9 cellular contexts compared by ENCODE assay signal in the genomic region with DNA sequence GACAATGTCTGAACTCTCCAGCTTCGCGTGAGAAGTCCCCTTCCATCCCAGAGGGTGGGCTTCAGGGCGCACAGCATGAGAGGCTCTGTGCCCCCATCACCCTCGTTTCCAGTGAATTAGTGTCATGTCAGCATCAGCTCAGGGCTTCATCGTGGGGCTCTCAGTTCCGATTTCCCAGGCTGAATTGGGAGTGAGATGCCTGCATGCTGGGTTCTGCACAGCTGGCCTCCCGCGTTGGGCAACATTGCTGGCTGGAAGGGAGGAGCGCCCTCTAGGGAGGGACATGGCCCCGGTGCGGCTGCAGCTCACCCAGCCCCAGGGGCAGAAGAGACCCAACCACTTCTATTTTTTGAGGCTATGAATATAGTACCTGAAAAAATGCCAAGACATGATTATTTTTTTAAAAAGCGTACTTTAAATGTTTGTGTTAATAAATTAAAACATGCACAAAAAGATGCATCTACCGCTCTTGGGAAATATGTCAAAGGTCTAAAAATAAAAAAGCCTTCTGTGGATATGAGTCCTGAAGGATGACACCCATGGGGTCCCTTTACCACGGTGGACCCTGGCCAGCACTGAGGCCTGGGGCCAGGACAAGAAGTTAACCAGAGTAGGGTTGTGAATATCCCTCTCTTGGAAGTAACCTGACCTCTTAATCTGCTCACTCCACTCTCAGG. TPM values are rescaled to one million over a fixed set of nuclear protein-coding genes. Genes with fewer than 3 reads are reported as not detected.
A peak's percentile ranks its signal among the peaks of the same experiment; 100 is the strongest.
DNase-seq lines count a peak whose midpoint lies in the region; ATAC-seq and TF ChIP-seq lines count a peak whose summit lies in the region.
"Had no signal": no experiment of that assay in that cellular context is flagged by ENCODE, and none has a peak within 500 bp of the region (broad histone marks: within the 10 kb centered on the region; RNA-seq: fewer than 3 reads in every experiment).

No MANE protein-coding gene starts in this region.

- peaks cover 0 to 20% (median 3%) of the 10 kb centered on the region in 3 donors for H3K4me1 ChIP-seq in esophagus squamous epithelium
- H3K4me1 ChIP-seq: uterus had no signal

- no peak overlapping the region for H3K4me3 Mint-ChIP-seq in nephron

- H3K27ac ChIP-seq in esophagus squamous epithelium: no peak overlapping the region
- H3K27ac ChIP-seq: uterus had no signal

- WGBS in esophagus squamous epithelium, 2 donors: 16 to 33% methylated on average over 10 of the region's 14 CpGs

- peak; percentile 32 to 75 (median 58) for TF ChIP-seq CTCF in esophagus squamous epithelium (IDR thresholded peaks at IDR 0.05)
- peak; percentile 46 to 61 (median 55) for TF ChIP-seq CTCF in nephron (IDR thresholded peaks at IDR 0.05; ENCODE audit: unreplicated experiment in 3 of 3)

- peak; percentile 80 for DNase-seq in CD1c-positive myeloid dendritic cell (ENCODE audit: extremely low spot score)
- peak; percentile 61 for DNase-seq in NOMO-1 treated with dmso at 0.1 percent for 144 hours (lab: John Stamatoyannopoulos, UW; ENCODE audit: unreplicated experiment)
- peak; percentile 21 for DNase-seq in activated CD8-positive, alpha-beta memory T cell treated with anti-CD3 and anti-CD28 coated beads, Interleukin-2, amount 50 U/mL, for 24 hours (ENCODE audit: extremely low read depth)
- DNase-seq in esophagus squamous epithelium (lab: John Stamatoyannopoulos, UW): no peak
- DNase-seq in stromal cell of bone marrow (ENCODE audit: low read depth): peak; percentile 4
- no peak for DNase-seq in NCI-H2081 treated with DMSO at 0.1 percent for 48 hours (lab: John Stamatoyannopoulos, UW)

- ATAC-seq in GM21717 (IDR thresholded peaks at IDR 0.05; ENCODE audit: unreplicated experiment): peak; percentile 59

- peaks cover 34% of the 10 kb centered on the region for H3K27me3 Mint-ChIP-seq in nephron (ENCODE audit: low read depth)

- TF ChIP-seq POLR2A in esophagus squamous epithelium (IDR thresholded peaks at IDR 0.05): no peak

- no peaks in the 10 kb centered on the region for H3K36me3 Mint-ChIP-seq in nephron (ENCODE audit: low read depth)

- H3K9me3 ChIP-seq in esophagus squamous epithelium: no peaks in the 10 kb centered on the region
- H3K9me3 ChIP-seq: uterus had no signal

- H3K9me3 Mint-ChIP-seq in nephron: no peaks in the 10 kb centered on the region

- no peak overlapping the region for H3K27ac Mint-ChIP-seq in nephron

- peaks cover 0 to 38% (median 0%) of the 10 kb centered on the region in 4 donors for H3K27me3 ChIP-seq in esophagus squamous epithelium
- H3K27me3 ChIP-seq: uterus had no signal

- no peaks in the 10 kb centered on the region for H3K36me3 ChIP-seq in esophagus squamous epithelium
- H3K36me3 ChIP-seq: uterus had no signal

- H3K4me3 ChIP-seq in esophagus squamous epithelium: no peak overlapping the region
- H3K4me3 ChIP-seq: uterus had no signal

- H3K4me1 Mint-ChIP-seq in nephron: no peaks in the 10 kb centered on the region

- intact Hi-C loops in esophagus squamous epithelium (cut with DNase I): no loop called here

RNA-seq across cellular contexts. Expression of gene ITGAD, which starts 10.5 kb away (rescaled TPM):
- total RNA-seq in esophagus squamous epithelium: under 1 TPM in 1 of 4 donors, not detected in 3; 0.19 TPM

RNA-seq across cellular contexts. Expression of gene ITGAX, which starts 27.6 kb away (rescaled TPM):
- 1 to 10 TPM in 2 of 4 donors, under 1 TPM in 2; 0.82 to 4.5 (median 1.8) TPM for total RNA-seq in esophagus squamous epithelium

RNA-seq across cellular contexts. Expression of gene COX6A2, which starts 45.5 kb away (rescaled TPM):
- not detected for total RNA-seq in esophagus squamous epithelium
- total RNA-seq: uterus had no signal

RNA-seq across cellular contexts. Expression of gene ZNF843, which starts 60.0 kb away (rescaled TPM):
- total RNA-seq in esophagus squamous epithelium: 1 to 10 TPM in 1 of 4 donors, under 1 TPM in 3; 0.31 to 1.2 (median 0.95) TPM

Comparison
In these comparisons a context has a peak if more than half of its experiments do, and no peak if none do; other contexts are left out.
1. DNase-seq: peak in CD1c-positive myeloid dendritic cell (single experiment), NOMO-1 treated with dmso at 0.1 percent for 144 hours (single experiment), activated CD8-positive, alpha-beta memory T cell treated with anti-CD3 and anti-CD28 coated beads, Interleukin-2, amount 50 U/mL, for 24 hours (single experiment) and stromal cell of bone marrow (single experiment); none in esophagus squamous epithelium (single experiment) and NCI-H2081 treated with DMSO at 0.1 percent for 48 hours (single experiment).